In the genomic region with DNA sequence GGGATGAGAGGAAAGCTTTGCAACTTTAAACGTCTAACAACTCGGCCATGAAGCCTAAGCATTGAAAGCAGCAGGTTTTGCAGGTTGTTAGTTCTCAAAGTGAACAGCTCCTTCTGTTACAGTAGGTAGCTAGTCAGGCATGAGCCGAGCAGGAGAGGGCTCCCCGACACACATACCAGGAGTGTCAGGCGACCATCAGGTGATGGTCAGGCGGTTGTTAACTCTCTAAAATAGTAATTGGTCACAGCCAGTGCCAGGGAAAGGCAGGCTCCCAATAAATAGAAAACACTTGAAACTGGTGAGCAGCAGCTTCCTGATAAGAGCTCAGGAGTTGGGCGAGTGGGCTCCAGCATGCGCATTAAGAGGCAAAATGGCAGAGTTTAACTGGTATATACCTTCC, we compare ENCODE assay signal across 26 cellular contexts. TPM values are rescaled to one million over a fixed set of nuclear protein-coding genes. Genes with fewer than 3 reads are reported as not detected.
"Had no signal": no experiment of that assay in that cellular context is flagged by ENCODE, and none has a peak within 500 bp of the region (broad histone marks: within the 10 kb centered on the region; RNA-seq: fewer than 3 reads in every experiment).

No MANE protein-coding gene starts in this region.

- H3K4me1 Mint-ChIP-seq: activated naive CD4-positive, alpha-beta T cell treated with anti-CD3 and anti-CD28 coated beads, Interleukin-2, amount 50 U/mL, for 24 hours had no signal

- H3K4me3 Mint-ChIP-seq: activated CD8-positive, alpha-beta T cell treated with anti-CD3 and anti-CD28 coated beads, Interleukin-2, amount 10 ng/mL, durations not matched to agents 7 days and 5 days; activated naive CD4-positive, alpha-beta T cell treated with anti-CD3 and anti-CD28 coated beads, Interleukin-2, amount 50 U/mL, for 24 hours; T-helper 17 cell; WTC11 had no signal

- DNase-seq: activated CD4-positive, alpha-beta T cell treated with anti-CD3 and anti-CD28 coated beads for 48 hours; activated CD4-positive, alpha-beta T cell treated with anti-CD3 and anti-CD28 coated beads, Interleukin-2, amount 50 U/mL, for 4 hours; activated CD4-positive, CD25-positive, alpha-beta regulatory T cell treated with anti-CD3 and anti-CD28 coated beads, Interleukin-2, amount 50 U/mL, for 72 hours; activated CD8-positive, alpha-beta memory T cell treated with anti-CD3 and anti-CD28 coated beads, Interleukin-2, amount 50 U/mL, for 48 hours; activated CD8-positive, alpha-beta T cell treated with anti-CD3 and anti-CD28 coated beads, Interleukin-2, amount 10 ng/mL, durations not matched to agents 7 days and 5 days; activated naive CD4-positive, alpha-beta T cell; activated T-cell treated with anti-CD3 and anti-CD28 coated beads, Interleukin-2, amount 50 U/mL, for 1 hour; aorta; central memory CD4-positive, alpha-beta T cell; IMR-90; KG1; NCI-H1048; NCI-H2107; NCI-H446 treated with DMSO at 0.1 percent for 48 hours; NCI-H69; NK-92 treated with Interleukin-12 subunit alpha and Interleukin-12 subunit beta, amount 100 ng/mL, for 24 hours; OCI-M1; RPMI8226; SHP77; T-helper 17 cell; T-helper 9 cell had no signal

- H3K36me3 Mint-ChIP-seq: activated naive CD4-positive, alpha-beta T cell treated with anti-CD3 and anti-CD28 coated beads, Interleukin-2, amount 50 U/mL, for 24 hours; WTC11 had no signal

- ATAC-seq: activated CD8-positive, alpha-beta T cell treated with anti-CD3 and anti-CD28 coated beads, Interleukin-2, amount 10 ng/mL, durations not matched to agents 7 days and 5 days; Panc1; T-helper 17 cell; WTC11 had no signal

- H3K27ac Mint-ChIP-seq: activated CD8-positive, alpha-beta T cell treated with anti-CD3 and anti-CD28 coated beads, Interleukin-2, amount 10 ng/mL, durations not matched to agents 7 days and 5 days; activated naive CD4-positive, alpha-beta T cell treated with anti-CD3 and anti-CD28 coated beads, Interleukin-2, amount 50 U/mL, for 24 hours; T-helper 17 cell; WTC11 had no signal

- H3K9me3 Mint-ChIP-seq: activated naive CD4-positive, alpha-beta T cell treated with anti-CD3 and anti-CD28 coated beads, Interleukin-2, amount 50 U/mL, for 24 hours; WTC11 had no signal

RNA-seq across cellular contexts. Expression of a gene that starts 53.5 kb away (rescaled TPM):
- total RNA-seq: activated CD8-positive, alpha-beta T cell treated with anti-CD3 and anti-CD28 coated beads, Interleukin-2, amount 10 ng/mL, durations not matched to agents 7 days and 5 days; aorta; breast epithelium; IMR-90; SJSA1; T-helper 17 cell; WTC11 had no signal
- polyA plus RNA-seq: IMR-90 had no signal
